11 cellular contexts compared by ENCODE assay signal in the genomic region with DNA sequence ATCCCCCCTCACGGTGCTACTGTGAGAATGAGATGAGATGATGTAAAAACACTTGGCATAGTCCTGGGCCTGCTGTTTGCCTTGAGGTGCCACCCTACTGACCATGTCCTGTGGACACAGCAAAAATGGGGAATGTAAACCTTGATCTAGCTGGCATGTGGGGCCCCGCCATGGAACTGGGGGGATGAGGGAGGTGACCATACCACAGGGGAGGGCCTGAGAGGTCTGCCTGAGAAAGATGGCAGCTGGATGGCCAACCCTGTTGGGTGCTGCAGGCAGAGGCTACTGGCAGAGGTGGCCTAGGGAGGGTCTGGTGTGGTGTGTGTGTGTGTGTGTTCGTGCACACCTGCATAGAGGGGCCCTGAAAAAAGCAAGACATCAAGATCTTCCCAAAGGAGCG. TPM values are rescaled to one million over a fixed set of nuclear protein-coding genes. Genes with fewer than 3 reads are reported as not detected.
DNase-seq lines count a peak whose midpoint lies in the region; ATAC-seq and TF ChIP-seq lines count a peak whose summit lies in the region.
"Had no signal": no experiment of that assay in that cellular context is flagged by ENCODE, and none has a peak within 500 bp of the region (broad histone marks: within the 10 kb centered on the region; RNA-seq: fewer than 3 reads in every experiment).

No MANE protein-coding gene starts in this region.

- CTCF ChIA-PET in CD8-positive, alpha-beta memory T cell (lab: Charles Lee): no interaction called here

- ATAC-seq in HG03280 (IDR thresholded peaks at IDR 0.05; ENCODE audit: unreplicated experiment): no peak

- peaks cover 15 to 21% (median 21%) of the 10 kb centered on the region in 3 donors for H3K4me1 Mint-ChIP-seq in CD8-positive, alpha-beta memory T cell

- no peak overlapping the region for H2AFZ ChIP-seq in OCI-LY1 (ENCODE audit: low read length)
- H2AFZ ChIP-seq in hepatocyte: peak overlapping the region; percentile 94

- peak overlapping the region; percentile 84 for H3K4me2 ChIP-seq in OCI-LY1 (ENCODE audit: low read length)
- H3K4me2 ChIP-seq in hepatocyte: peak overlapping the region; percentile 82

- no peaks in the 10 kb centered on the region for H4K20me1 ChIP-seq in OCI-LY1 (ENCODE audit: insufficient read depth, low read length)
- H4K20me1 ChIP-seq in hepatocyte (ENCODE audit: insufficient read depth, poor library complexity, severe bottlenecking): no peaks in the 10 kb centered on the region

- H3K9me2 ChIP-seq in OCI-LY1 (ENCODE audit: low read depth, low read length) (no peaks in the 10 kb centered on the region), hepatocyte (replicated peaks; ENCODE audit: insufficient read depth) (no peaks in the 10 kb centered on the region)

- H3K36me3 ChIP-seq in CD8-positive, alpha-beta memory T cell (ENCODE audit: insufficient read depth, low read length): no peaks in the 10 kb centered on the region
- no peaks in the 10 kb centered on the region for H3K36me3 ChIP-seq in OCI-LY1 (ENCODE audit: insufficient read depth, low read length)
- no peaks in the 10 kb centered on the region for H3K36me3 ChIP-seq in hepatocyte (replicated peaks; ENCODE audit: insufficient read depth, low read depth)
- no peaks in the 10 kb centered on the region for H3K36me3 ChIP-seq in sigmoid colon

- H3K4me1 ChIP-seq in CD8-positive, alpha-beta memory T cell (ENCODE audit: insufficient read depth, low read length): no peaks in the 10 kb centered on the region
- H3K4me1 ChIP-seq in OCI-LY1 (ENCODE audit: insufficient read depth, low read length, severe bottlenecking) (peaks cover 57% of the 10 kb centered on the region), hepatocyte (ENCODE audit: insufficient read depth) (peaks cover 48% of the 10 kb centered on the region), sigmoid colon (peaks cover 0 to 26% (median 17%) of the 10 kb centered on the region in 4 donors)

- TF ChIP-seq CTCF in OCI-LY1 (IDR thresholded peaks at IDR 0.05; ENCODE audit: low read length) (no peak), hepatocyte (IDR thresholded peaks at IDR 0.05; ENCODE audit: poor library complexity) (no peak), sigmoid colon (IDR thresholded peaks at IDR 0.05) (no peak)

- peak overlapping the region in 1 of 8 donors; percentile 77 for H3K27ac Mint-ChIP-seq in CD8-positive, alpha-beta memory T cell

- peak overlapping the region; percentile 74; the same call in 1 of the 2 replicates for H3K9ac ChIP-seq in OCI-LY1 (ENCODE audit: low read length)

- H3K79me2 ChIP-seq in OCI-LY1 (ENCODE audit: insufficient read depth, low read length) (no peaks in the 10 kb centered on the region), hepatocyte (peaks cover 41% of the 10 kb centered on the region)

- H3K9me3 Mint-ChIP-seq in CD8-positive, alpha-beta memory T cell: peaks cover 0 to 3% (median 0%) of the 10 kb centered on the region in 5 donors

- H3K27me3 ChIP-seq in CD8-positive, alpha-beta memory T cell (ENCODE audit: insufficient read depth, low read length, poor library complexity, severe bottlenecking): peaks cover 21% of the 10 kb centered on the region
- H3K27me3 ChIP-seq in OCI-LY1 (ENCODE audit: insufficient read depth, low read length) (no peaks in the 10 kb centered on the region), hepatocyte (no peaks in the 10 kb centered on the region), sigmoid colon (no peaks in the 10 kb centered on the region)

- WGBS in hepatocyte (ENCODE audit: low lambda C conversion rate, missing lambda C conversion rate): 83% methylated on average over 4 of the region's 4 CpGs
- 67 to 71% methylated on average over 4 of the region's 4 CpGs for WGBS in sigmoid colon, 2 donors

- no peaks in the 10 kb centered on the region for H3K9me3 ChIP-seq in CD8-positive, alpha-beta memory T cell (ENCODE audit: low read length)
- H3K9me3 ChIP-seq in OCI-LY1 (ENCODE audit: low read length) (no peaks in the 10 kb centered on the region), hepatocyte (ENCODE audit: low read depth) (no peaks in the 10 kb centered on the region), sigmoid colon (no peaks in the 10 kb centered on the region)

- DNase-seq in CD8-positive, alpha-beta memory T cell: no peak
- DNase-seq in hepatocyte (ENCODE audit: low spot score) (no peak), sigmoid colon (peak; percentile 58), amniotic stem cell (lab: John Stamatoyannopoulos, UW) (no peak), DMS 273 (lab: John Stamatoyannopoulos, UW; ENCODE audit: unreplicated experiment) (no peak)
- DNase-seq in stimulated activated naive CD4-positive, alpha-beta T cell (lab: John Stamatoyannopoulos, UW): no peak
- DNase-seq: NCI-H524, T-helper 9 cell had no signal

- H3K27me3 Mint-ChIP-seq in CD8-positive, alpha-beta memory T cell: peaks cover 41 to 59% of the 10 kb centered on the region in 2 donors

- H3K27ac ChIP-seq in CD8-positive, alpha-beta memory T cell (ENCODE audit: low read depth, low read length): no peak overlapping the region
- H3K27ac ChIP-seq in OCI-LY1 (ENCODE audit: low read depth, low read length, poor library complexity, severe bottlenecking): peak overlapping the region; percentile 3
- peak overlapping the region; percentile 100 for H3K27ac ChIP-seq in hepatocyte
- peak overlapping the region; percentile 71 to 88 (median 80) for H3K27ac ChIP-seq in sigmoid colon

- peak overlapping the region in 5 of 7 donors; percentile 40 to 81 (median 75) for H3K4me3 Mint-ChIP-seq in CD8-positive, alpha-beta memory T cell

- H3K36me3 Mint-ChIP-seq in CD8-positive, alpha-beta memory T cell: peaks cover 0 to 13% (median 2%) of the 10 kb centered on the region in 3 donors

- H3K4me3 ChIP-seq in CD8-positive, alpha-beta memory T cell (ENCODE audit: low read length): no peak overlapping the region
- H3K4me3 ChIP-seq in OCI-LY1 (ENCODE audit: low read depth, low read length, poor library complexity, severe bottlenecking) (peak overlapping the region; percentile 65), hepatocyte (peak overlapping the region; percentile 47), sigmoid colon (peak overlapping the region in 2 of 4 donors; percentile 62 to 66)

- intact Hi-C loops in sigmoid colon (cut with DNase I): loop anchor here (10.0 kb wide), 2 partner anchors 227 to 297 kb away; a partner anchor contains a TSS

- POLR2A ChIA-PET in CD8-positive, alpha-beta memory T cell (lab: Charles Lee): no interaction called here

- TF ChIP-seq EP300 in sigmoid colon (IDR thresholded peaks at IDR 0.05): no peak

- H3F3A ChIP-seq in OCI-LY1 (ENCODE audit: insufficient read depth, low read length): 0 out of 2 replicates have a peak, but pooled peaks cover 6% of the 10 kb centered on the region

- no peak for TF ChIP-seq POLR2A in sigmoid colon (IDR thresholded peaks at IDR 0.05)

RNA-seq across cellular contexts. Expression of a gene that starts 0.8 kb away (rescaled TPM):
- total RNA-seq in CD8-positive, alpha-beta memory T cell: under 1 TPM; 0.27 to 0.35 TPM
- not detected for polyA plus RNA-seq in CD8-positive, alpha-beta memory T cell
- total RNA-seq in hepatocyte: 18.1 and 22.0 TPM in 2 replicates
- 29.4 and 35.4 TPM in 2 replicates for polyA plus RNA-seq in hepatocyte
- 1 to 10 TPM; 2.5 to 5.6 (median 3.5) TPM for total RNA-seq in sigmoid colon
- polyA plus RNA-seq in sigmoid colon: 10 to 100 TPM in 2 of 3 donors, 1 to 10 TPM in 1; 8.3 to 37.9 (median 12.6) TPM
- total RNA-seq: myocyte had no signal

RNA-seq across cellular contexts. Expression of a gene that starts 27.7 kb away (rescaled TPM):
- total RNA-seq in CD8-positive, alpha-beta memory T cell: under 1 TPM in 1 of 2 experiments, not detected in 1; 0.11 TPM
- polyA plus RNA-seq in CD8-positive, alpha-beta memory T cell: 0.15 TPM
- total RNA-seq in hepatocyte (3.7 and 5.1 TPM in 2 replicates), sigmoid colon (1 to 10 TPM in 1 of 4 donors, under 1 TPM in 3; 0.33 to 2.6 (median 0.59) TPM)
- polyA plus RNA-seq in hepatocyte (7.5 and 9.5 TPM in 2 replicates), sigmoid colon (1 to 10 TPM in 2 of 3 donors, not detected in 1; 1.8 to 3.0 TPM)
